21 cellular contexts compared by ENCODE assay signal in genomic region chr14:92584221-92584620, GRCh38.
DNase-seq lines count a peak whose midpoint lies in the region; ATAC-seq, FAIRE-seq and TF ChIP-seq lines count a peak whose summit lies in the region.
"Had no signal": no experiment of that assay in that cellular context is flagged by ENCODE, and none has a peak within 500 bp of the region (broad histone marks: within the 10 kb centered on the region; RNA-seq: fewer than 3 reads in every experiment).

No MANE protein-coding gene starts in this region.

- no peaks in the 10 kb centered on the region for H3K36me3 ChIP-seq in CD8-positive, alpha-beta T cell (ENCODE audit: insufficient read depth, low read length)
- H3K36me3 ChIP-seq: WERI-Rb-1 had no signal

- WGBS in A549 (ENCODE audit: missing lambda C conversion rate), result 95% methylated on average over 3 of the region's 3 CpGs

- H3K9me3 Mint-ChIP-seq in CD8-positive, alpha-beta T cell, result no peaks in the 10 kb centered on the region
- no peaks in the 10 kb centered on the region for H3K9me3 Mint-ChIP-seq in activated CD8-positive, alpha-beta T cell treated with anti-CD3 and anti-CD28 coated beads, Interleukin-2, amount 10 ng/mL, durations not matched to agents 7 days and 5 days (ENCODE audit: insufficient read depth)
- peaks cover 0 to 2% (median 0%) of the 10 kb centered on the region in 9 donors for H3K9me3 Mint-ChIP-seq in naive thymus-derived CD8-positive, alpha-beta T cell

- no peak for TF ChIP-seq POLR2A in A549 (IDR thresholded peaks at IDR 0.05; ENCODE audit: low read length)

- peak overlapping the region; percentile 32 for H3K4me3 Mint-ChIP-seq in CD8-positive, alpha-beta T cell
- no peak overlapping the region for H3K4me3 Mint-ChIP-seq in activated CD8-positive, alpha-beta T cell treated with anti-CD3 and anti-CD28 coated beads, Interleukin-2, amount 10 ng/mL, durations not matched to agents 7 days and 5 days
- H3K4me3 Mint-ChIP-seq in naive thymus-derived CD8-positive, alpha-beta T cell, result peak overlapping the region in 6 of 10 donors; percentile 0 to 78 (median 32)
- H3K4me3 Mint-ChIP-seq: T-helper 1 cell treated with Interleukin-12 subunit alpha and Interleukin-12 subunit beta and Interleukin-4 antibody, amounts not matched to agents 30 μg/mL and 1 μg/mL, for 36 hours had no signal

- H3K9me3 ChIP-seq in A549, result no peaks in the 10 kb centered on the region
- H3K9me3 ChIP-seq in CD8-positive, alpha-beta T cell (ENCODE audit: low read length), result no peaks in the 10 kb centered on the region
- H3K9me3 ChIP-seq: left lung, mucosa of descending colon, suprapubic skin had no signal

- H3K27me3 ChIP-seq in CD8-positive, alpha-beta T cell (ENCODE audit: insufficient read depth, low read length), result no peaks in the 10 kb centered on the region
- H3K27me3 ChIP-seq: left lung, suprapubic skin had no signal

- ATAC-seq in A549 (no peak), esophagus mucosa (no peak), GM18861 (IDR thresholded peaks at IDR 0.05; ENCODE audit: unreplicated experiment) (no peak)
- ATAC-seq in CD8-positive, alpha-beta T cell, result no peak
- ATAC-seq in activated CD8-positive, alpha-beta T cell treated with anti-CD3 and anti-CD28 coated beads, Interleukin-2, amount 10 ng/mL, durations not matched to agents 7 days and 5 days, result no peak
- no peak for ATAC-seq in naive thymus-derived CD8-positive, alpha-beta T cell
- ATAC-seq: left lung, mucosa of descending colon had no signal

- no peak for DNase-seq in A549 (ENCODE audit: low read depth in 1 of 2, low spot score in 1 of 2)
- DNase-seq in CD8-positive, alpha-beta T cell, result no peak
- no peak for DNase-seq in activated CD8-positive, alpha-beta T cell treated with anti-CD3 and anti-CD28 coated beads, Interleukin-2, amount 10 ng/mL, durations not matched to agents 7 days and 5 days
- no peak for DNase-seq in naive thymus-derived CD8-positive, alpha-beta T cell
- DNase-seq in mesenteric fat pad (ENCODE audit: low spot score), result no peak
- DNase-seq in COLO829 (ENCODE audit: low spot score), result no peak
- DNase-seq: activated effector memory CD4-positive, alpha-beta T cell treated with anti-CD3 and anti-CD28 coated beads, Interleukin-2, amount 50 U/mL, for 16 hours; EL; GM23248; mucosa of descending colon; NCI-H1417 treated with DMSO at 0.1 percent for 48 hours; NCI-H524 treated with DMSO at 0.1 percent for 48 hours; nucleus accumbens; stimulated activated CD8-positive, alpha-beta memory T cell treated with anti-CD3 and anti-CD28 coated beads, Interleukin-4, amount 100 ng/mL, for 48 hours; WERI-Rb-1 had no signal

- H3K27me3 Mint-ChIP-seq in CD8-positive, alpha-beta T cell (ENCODE audit: low read depth), result no peaks in the 10 kb centered on the region
- H3K27me3 Mint-ChIP-seq in activated CD8-positive, alpha-beta T cell treated with anti-CD3 and anti-CD28 coated beads, Interleukin-2, amount 10 ng/mL, durations not matched to agents 7 days and 5 days (ENCODE audit: low read depth), result no peaks in the 10 kb centered on the region
- no peaks in the 10 kb centered on the region for H3K27me3 Mint-ChIP-seq in naive thymus-derived CD8-positive, alpha-beta T cell

- TF ChIP-seq RAD21 in A549 (conservative IDR thresholded peaks at IDR 0.05 in 1 of 2, IDR thresholded peaks at IDR 0.05 in 1 of 2), result no peak

- H3K4me1 ChIP-seq in A549, result no peaks in the 10 kb centered on the region
- peaks cover 91% of the 10 kb centered on the region for H3K4me1 ChIP-seq in CD8-positive, alpha-beta T cell (ENCODE audit: insufficient read depth, low read length)

- no peak overlapping the region for H3K27ac ChIP-seq in A549
- no peak overlapping the region for H3K27ac ChIP-seq in CD8-positive, alpha-beta T cell (ENCODE audit: low read depth, low read length)
- H3K27ac ChIP-seq: GM23248, suprapubic skin, WERI-Rb-1 had no signal

- peaks cover 21% of the 10 kb centered on the region for H3K36me3 Mint-ChIP-seq in CD8-positive, alpha-beta T cell
- H3K36me3 Mint-ChIP-seq in activated CD8-positive, alpha-beta T cell treated with anti-CD3 and anti-CD28 coated beads, Interleukin-2, amount 10 ng/mL, durations not matched to agents 7 days and 5 days (ENCODE audit: low read depth), result peaks cover 85% of the 10 kb centered on the region
- peaks cover 0 to 19% (median 4%) of the 10 kb centered on the region in 3 donors for H3K36me3 Mint-ChIP-seq in naive thymus-derived CD8-positive, alpha-beta T cell

- intact Hi-C loops in CD8-positive, alpha-beta T cell (cut with DNase I, micrococcal nuclease), result no loop called here

- TF ChIP-seq EP300 in A549 (IDR thresholded peaks at IDR 0.05), result no peak

- H3K4me1 Mint-ChIP-seq in CD8-positive, alpha-beta T cell (ENCODE audit: low read depth), result peaks cover 95% of the 10 kb centered on the region
- H3K4me1 Mint-ChIP-seq in activated CD8-positive, alpha-beta T cell treated with anti-CD3 and anti-CD28 coated beads, Interleukin-2, amount 10 ng/mL, durations not matched to agents 7 days and 5 days (ENCODE audit: low read depth), result peaks cover 94% of the 10 kb centered on the region
- peaks cover 55 to 98% (median 96%) of the 10 kb centered on the region in 4 donors for H3K4me1 Mint-ChIP-seq in naive thymus-derived CD8-positive, alpha-beta T cell

- no peak for FAIRE-seq in A549 (lab: Jason Lieb, UNC)
- FAIRE-seq: GM18507 had no signal

- CTCF ChIA-PET in A549 (lab: Yijun Ruan, JAX), result interaction anchor here (1.4 kb wide), 1 partner anchor 460 kb away, joined by 3 read pairs; no protein-coding TSS in a partner anchor
- CTCF ChIA-PET in CD8-positive, alpha-beta T cell (lab: Charles Lee), result interaction anchor here (1.3 kb wide), 1 partner anchor 12 kb away, joined by 5 read pairs; no protein-coding TSS in a partner anchor
- CTCF ChIA-PET in activated CD8-positive, alpha-beta T cell treated with anti-CD3 and anti-CD28 coated beads, Interleukin-2, amount 10 ng/mL, durations not matched to agents 7 days and 5 days (lab: Charles Lee), result interaction anchor here (2.6 to 6.6 kb wide), 2 partner anchors 17 to 29 kb away, joined by 11 to 70 read pairs; no protein-coding TSS in a partner anchor

- POLR2A ChIA-PET in A549 (lab: Yijun Ruan, JAX), result no interaction called here
- POLR2A ChIA-PET in CD8-positive, alpha-beta T cell (lab: Charles Lee), result interaction anchor here (2.5 kb wide), 1 partner anchor 67 kb away, joined by 13 read pairs; no protein-coding TSS in a partner anchor
- POLR2A ChIA-PET in activated CD8-positive, alpha-beta T cell treated with anti-CD3 and anti-CD28 coated beads, Interleukin-2, amount 10 ng/mL, durations not matched to agents 7 days and 5 days (lab: Charles Lee), result interaction anchor here (0.5 to 2.8 kb wide), 2 partner anchors 15 to 462 kb away, joined by 4 to 10 read pairs; partner anchors contain the start of gene CPSF2
- POLR2A ChIA-PET in naive thymus-derived CD8-positive, alpha-beta T cell (lab: Charles Lee), result interaction anchor here (1.1 to 4.1 kb wide), 5 partner anchors 11 to 70 kb away, joined by 3 to 24 read pairs (median 5); no protein-coding TSS in a partner anchor

- TF ChIP-seq CTCF in A549 (IDR thresholded peaks at IDR 0.05), result no peak
- no peak for TF ChIP-seq CTCF in CD8-positive, alpha-beta T cell (IDR thresholded peaks at IDR 0.05)

- H3K4me2 ChIP-seq in A549, result no peak overlapping the region

- H3K4me3 ChIP-seq in A549, result no peak overlapping the region
- no peak overlapping the region for H3K4me3 ChIP-seq in CD8-positive, alpha-beta T cell (ENCODE audit: low read depth, low read length)
- H3K4me3 ChIP-seq: GM23248, left lung, mucosa of descending colon, suprapubic skin had no signal

- H3K27ac Mint-ChIP-seq in CD8-positive, alpha-beta T cell, result peak overlapping the region; percentile 63
- peak overlapping the region; percentile 86 for H3K27ac Mint-ChIP-seq in activated CD8-positive, alpha-beta T cell treated with anti-CD3 and anti-CD28 coated beads, Interleukin-2, amount 10 ng/mL, durations not matched to agents 7 days and 5 days
- peak overlapping the region in 7 of 10 donors; percentile 21 to 98 (median 92) for H3K27ac Mint-ChIP-seq in naive thymus-derived CD8-positive, alpha-beta T cell
- H3K27ac Mint-ChIP-seq: T-helper 1 cell treated with Interleukin-12 subunit alpha and Interleukin-12 subunit beta and Interleukin-4 antibody, amounts not matched to agents 30 μg/mL and 1 μg/mL, for 36 hours had no signal

TF ChIP-seq in A549, 52 proteins besides CTCF, POLR2A, EP300 and RAD21:
- TF ChIP-seq KDM5A (IDR thresholded peaks at IDR 0.05) (no peak), USF2 (IDR thresholded peaks at IDR 0.05) (peak; percentile 65)
